ENCODE assay signal across 26 cellular contexts in genomic region chr2:232434091-232434490, GRCh38. TPM values are rescaled to one million over a fixed set of nuclear protein-coding genes. Genes with fewer than 3 reads are reported as not detected.
"Had no signal": no experiment of that assay in that cellular context is flagged by ENCODE, and none has a peak within 500 bp of the region (broad histone marks: within the 10 kb centered on the region; RNA-seq: fewer than 3 reads in every experiment).

No MANE protein-coding gene starts in this region.

- H3K27me3 ChIP-seq: brain microvascular endothelial cell, ovary had no signal

- ATAC-seq: activated CD8-positive, alpha-beta T cell treated with anti-CD3 and anti-CD28 coated beads for 36 hours; activated naive CD8-positive, alpha-beta T cell treated with anti-CD3 and anti-CD28 coated beads, Interleukin-2, amount 50 U/mL, for 24 hours; left ventricle myocardium superior; sciatic nerve had no signal

- H3K4me3 ChIP-seq: coronary artery, ovary, smooth muscle cell had no signal

- H3K4me3 Mint-ChIP-seq: activated CD8-positive, alpha-beta T cell treated with anti-CD3 and anti-CD28 coated beads for 36 hours; activated naive CD4-positive, alpha-beta T cell treated with anti-CD3 and anti-CD28 coated beads, Interleukin-2, amount 10 ng/mL, durations not matched to agents 7 days and 5 days; activated naive CD8-positive, alpha-beta T cell treated with anti-CD3 and anti-CD28 coated beads, Interleukin-2, amount 50 U/mL, for 24 hours; activated T-cell treated with anti-CD3 and anti-CD28 coated beads, Interleukin-2, amount 50 U/mL, for 24 hours; central memory CD8-positive, alpha-beta T cell; memory B cell; neural crest cell; stimulated activated effector memory CD8-positive, alpha-beta T cell treated with anti-CD3 and anti-CD28 coated beads, Interleukin-12 subunit alpha, Interleukin-12 subunit beta, amount 100 ng/mL, for 72 hours had no signal

- FAIRE-seq: endometrium had no signal

- H3K27ac Mint-ChIP-seq: activated CD8-positive, alpha-beta T cell treated with anti-CD3 and anti-CD28 coated beads for 36 hours; activated naive CD4-positive, alpha-beta T cell treated with anti-CD3 and anti-CD28 coated beads, Interleukin-2, amount 10 ng/mL, durations not matched to agents 7 days and 5 days; activated naive CD8-positive, alpha-beta T cell treated with anti-CD3 and anti-CD28 coated beads, Interleukin-2, amount 50 U/mL, for 24 hours; activated T-cell treated with anti-CD3 and anti-CD28 coated beads, Interleukin-2, amount 50 U/mL, for 24 hours; activated T-helper 2 cell treated with anti-CD3 and anti-CD28 coated beads, Interferon-gamma antibody, Interleukin-2, Interleukin-4, amounts not matched to agents 10 μg/mL and 5 μg/mL and 100 μg/mL, durations not matched to agents 14 hours and 24 hours and 36 hours; memory B cell; stimulated activated effector memory CD8-positive, alpha-beta T cell treated with anti-CD3 and anti-CD28 coated beads, Interleukin-12 subunit alpha, Interleukin-12 subunit beta, amount 100 ng/mL, for 72 hours had no signal

- H3K36me3 ChIP-seq: brain microvascular endothelial cell, ovary had no signal

- H3K27me3 Mint-ChIP-seq: activated CD8-positive, alpha-beta T cell treated with anti-CD3 and anti-CD28 coated beads for 36 hours; central memory CD8-positive, alpha-beta T cell had no signal

- H3K4me2 ChIP-seq: smooth muscle cell had no signal

- H3K36me3 Mint-ChIP-seq: activated naive CD4-positive, alpha-beta T cell treated with anti-CD3 and anti-CD28 coated beads, Interleukin-2, amount 10 ng/mL, durations not matched to agents 7 days and 5 days; memory B cell; stimulated activated effector memory CD8-positive, alpha-beta T cell treated with anti-CD3 and anti-CD28 coated beads, Interleukin-12 subunit alpha, Interleukin-12 subunit beta, amount 100 ng/mL, for 72 hours had no signal

- H3K9me3 ChIP-seq: ovary had no signal

- DNase-seq: activated CD4-positive, alpha-beta T cell treated with anti-CD3 and anti-CD28 coated beads for 48 hours; activated CD4-positive, CD25-positive, alpha-beta regulatory T cell; activated CD8-positive, alpha-beta T cell treated with anti-CD3 and anti-CD28 coated beads for 36 hours; activated naive CD4-positive, alpha-beta T cell treated with anti-CD3 and anti-CD28 coated beads, Interleukin-2, amount 10 ng/mL, durations not matched to agents 7 days and 5 days; activated naive CD8-positive, alpha-beta T cell treated with anti-CD3 and anti-CD28 coated beads, Interleukin-2, amount 50 U/mL, for 24 hours; activated T-cell treated with anti-CD3 and anti-CD28 coated beads, Interleukin-2, amount 50 U/mL, for 24 hours; anterior cingulate cortex; brain microvascular endothelial cell; erythroblast; foreskin melanocyte; left ventricle myocardium superior; stimulated activated CD4-positive, alpha-beta T cell treated with anti-CD3 and anti-CD28 coated beads, Interleukin-4, amount 100 ng/mL, for 24 hours; T1000 had no signal

- H3K9me3 Mint-ChIP-seq: activated CD8-positive, alpha-beta T cell treated with anti-CD3 and anti-CD28 coated beads for 36 hours; activated naive CD4-positive, alpha-beta T cell treated with anti-CD3 and anti-CD28 coated beads, Interleukin-2, amount 10 ng/mL, durations not matched to agents 7 days and 5 days; activated naive CD8-positive, alpha-beta T cell treated with anti-CD3 and anti-CD28 coated beads, Interleukin-2, amount 50 U/mL, for 24 hours; activated T-cell treated with anti-CD3 and anti-CD28 coated beads, Interleukin-2, amount 50 U/mL, for 24 hours; activated T-helper 2 cell treated with anti-CD3 and anti-CD28 coated beads, Interferon-gamma antibody, Interleukin-2, Interleukin-4, amounts not matched to agents 10 μg/mL and 5 μg/mL and 100 μg/mL, durations not matched to agents 14 hours and 24 hours and 36 hours; central memory CD8-positive, alpha-beta T cell; memory B cell; neural crest cell; stimulated activated effector memory CD8-positive, alpha-beta T cell treated with anti-CD3 and anti-CD28 coated beads, Interleukin-12 subunit alpha, Interleukin-12 subunit beta, amount 100 ng/mL, for 72 hours had no signal

- H3K4me1 Mint-ChIP-seq: activated naive CD4-positive, alpha-beta T cell treated with anti-CD3 and anti-CD28 coated beads, Interleukin-2, amount 10 ng/mL, durations not matched to agents 7 days and 5 days; activated naive CD8-positive, alpha-beta T cell treated with anti-CD3 and anti-CD28 coated beads, Interleukin-2, amount 50 U/mL, for 24 hours; central memory CD8-positive, alpha-beta T cell; memory B cell; neural crest cell; stimulated activated effector memory CD8-positive, alpha-beta T cell treated with anti-CD3 and anti-CD28 coated beads, Interleukin-12 subunit alpha, Interleukin-12 subunit beta, amount 100 ng/mL, for 72 hours had no signal

- H3K27ac ChIP-seq: brain microvascular endothelial cell, coronary artery, ovary had no signal

RNA-seq across cellular contexts. Expression of gene ALPI, which starts 21.9 kb away (rescaled TPM):
- total RNA-seq: activated CD8-positive, alpha-beta T cell treated with anti-CD3 and anti-CD28 coated beads for 36 hours; activated T-helper 2 cell treated with anti-CD3 and anti-CD28 coated beads, Interferon-gamma antibody, Interleukin-2, Interleukin-4, amounts not matched to agents 10 μg/mL and 5 μg/mL and 100 μg/mL, durations not matched to agents 14 hours and 24 hours and 36 hours; left ventricle myocardium superior; mononuclear cell; neural crest cell; sciatic nerve; smooth muscle cell; T-helper 1 cell treated with Interleukin-12 subunit alpha and Interleukin-12 subunit beta and Interleukin-4 antibody, amounts not matched to agents 30 ng/mL and 1 ng/mL, for 36 hours; urinary bladder had no signal
- polyA plus RNA-seq: ovary, smooth muscle cell, urinary bladder had no signal

RNA-seq across cellular contexts. Expression of gene ALPG, which starts 27.4 kb away (rescaled TPM):
- total RNA-seq: activated CD8-positive, alpha-beta T cell treated with anti-CD3 and anti-CD28 coated beads for 36 hours; activated T-helper 2 cell treated with anti-CD3 and anti-CD28 coated beads, Interferon-gamma antibody, Interleukin-2, Interleukin-4, amounts not matched to agents 10 μg/mL and 5 μg/mL and 100 μg/mL, durations not matched to agents 14 hours and 24 hours and 36 hours; left ventricle myocardium superior; mononuclear cell; neural crest cell; sciatic nerve; smooth muscle cell; T-helper 1 cell treated with Interleukin-12 subunit alpha and Interleukin-12 subunit beta and Interleukin-4 antibody, amounts not matched to agents 30 ng/mL and 1 ng/mL, for 36 hours; urinary bladder had no signal
- polyA plus RNA-seq: smooth muscle cell, urinary bladder had no signal

RNA-seq across cellular contexts. Expression of gene ECEL1, which starts 53.5 kb away (rescaled TPM):
- total RNA-seq: mononuclear cell; smooth muscle cell; T-helper 1 cell treated with Interleukin-12 subunit alpha and Interleukin-12 subunit beta and Interleukin-4 antibody, amounts not matched to agents 30 ng/mL and 1 ng/mL, for 36 hours had no signal
- polyA plus RNA-seq: smooth muscle cell had no signal

RNA-seq across cellular contexts. Expression of gene ALPP, which starts 55.5 kb away (rescaled TPM):
- total RNA-seq: activated CD8-positive, alpha-beta T cell treated with anti-CD3 and anti-CD28 coated beads for 36 hours; activated T-helper 2 cell treated with anti-CD3 and anti-CD28 coated beads, Interferon-gamma antibody, Interleukin-2, Interleukin-4, amounts not matched to agents 10 μg/mL and 5 μg/mL and 100 μg/mL, durations not matched to agents 14 hours and 24 hours and 36 hours; left ventricle myocardium superior; mononuclear cell; neural crest cell; sciatic nerve; T-helper 1 cell treated with Interleukin-12 subunit alpha and Interleukin-12 subunit beta and Interleukin-4 antibody, amounts not matched to agents 30 ng/mL and 1 ng/mL, for 36 hours; urinary bladder had no signal
- polyA plus RNA-seq: ovary, smooth muscle cell, urinary bladder had no signal
